Comparison of ENCODE assay signal across 9 cellular contexts in the genomic region with DNA sequence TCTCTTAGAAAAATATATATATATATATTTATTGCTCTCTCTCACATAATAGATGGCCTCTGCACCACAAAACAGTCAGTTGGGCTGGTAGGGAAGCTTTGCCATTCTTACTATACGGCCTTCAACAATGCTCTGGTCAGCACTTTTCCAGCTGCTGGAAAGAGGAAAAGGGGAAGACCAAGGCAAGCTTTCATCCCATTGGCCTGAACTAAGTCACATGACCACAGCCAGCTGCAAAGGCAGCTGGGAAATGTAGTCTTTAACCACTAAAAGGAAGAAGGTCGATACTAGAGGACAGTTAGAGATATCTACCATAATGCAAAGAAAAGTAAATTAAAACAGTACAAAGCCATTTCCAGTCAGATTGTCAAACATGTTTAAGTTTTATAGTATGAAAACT. TPM values are rescaled to one million over a fixed set of nuclear protein-coding genes. Genes with fewer than 3 reads are reported as not detected.
DNase-seq lines count a peak whose midpoint lies in the region; ATAC-seq and TF ChIP-seq lines count a peak whose summit lies in the region.
"Had no signal": no experiment of that assay in that cellular context is flagged by ENCODE, and none has a peak within 500 bp of the region (broad histone marks: within the 10 kb centered on the region; RNA-seq: fewer than 3 reads in every experiment).

No MANE protein-coding gene starts in this region.

- no peak for TF ChIP-seq CTCF in glutamatergic neuron (IDR thresholded peaks at IDR 0.05; ENCODE audit: partially characterized antibody, unreplicated experiment)

- DNase-seq in COLO668 (lab: John Stamatoyannopoulos, UW; ENCODE audit: unreplicated experiment): peak; percentile 1
- peak; percentile 10 for DNase-seq in HK-2 (ENCODE audit: unreplicated experiment)
- DNase-seq in SK-N-DZ (ENCODE audit: low spot score): peak; percentile 54
- DNase-seq in glomerular endothelial cell (ENCODE audit: extremely low read depth, low read depth, low spot score): peak; percentile 9
- DNase-seq in aorta: peak in 1 of 2 donors; percentile 65
- DNase-seq in DMS79 treated with DMSO at 0.1 percent for 48 hours (lab: John Stamatoyannopoulos, UW): no peak
- no peak for DNase-seq in NCI-H345 treated with DMSO at 0.1 percent for 48 hours (lab: John Stamatoyannopoulos, UW; ENCODE audit: unreplicated experiment)
- DNase-seq in glutamatergic neuron: no peak

- no peak overlapping the region for H3K27ac Mint-ChIP-seq in glutamatergic neuron (ENCODE audit: unreplicated experiment)
- H3K27ac Mint-ChIP-seq: nephron had no signal

- H3K4me1 ChIP-seq in aorta (ENCODE audit: control insufficient read depth in 1 of 2, insufficient read depth in 2 of 2, low read length in 2 of 2): no peaks in the 10 kb centered on the region

- H3K36me3 ChIP-seq in aorta (ENCODE audit: control insufficient read depth in 1 of 2, insufficient read depth in 2 of 2, low read length in 1 of 2): no peaks in the 10 kb centered on the region

- intact Hi-C loops in aorta (cut with DNase I): no loop called here

- H3K27me3 Mint-ChIP-seq in glutamatergic neuron (ENCODE audit: unreplicated experiment): no peaks in the 10 kb centered on the region

- H3K4me3 ChIP-seq in aorta (ENCODE audit: low read length in 2 of 2): no peak overlapping the region

- no peaks in the 10 kb centered on the region for H3K4me1 Mint-ChIP-seq in glutamatergic neuron (ENCODE audit: low read depth, unreplicated experiment)
- H3K4me1 Mint-ChIP-seq: nephron had no signal

- H3K4me3 Mint-ChIP-seq in glutamatergic neuron (ENCODE audit: unreplicated experiment): no peak overlapping the region
- H3K4me3 Mint-ChIP-seq: nephron had no signal

- WGBS in aorta, 2 donors: 54 to 60% methylated on average over 2 of the region's 2 CpGs

- peak; percentile 60 for ATAC-seq in aorta (ENCODE audit: low FRiP score)

- no peaks in the 10 kb centered on the region for H3K36me3 Mint-ChIP-seq in glutamatergic neuron (ENCODE audit: unreplicated experiment)

- no peaks in the 10 kb centered on the region for H3K27me3 ChIP-seq in aorta (ENCODE audit: control insufficient read depth in 1 of 2, insufficient read depth in 2 of 2, low read length in 1 of 2)

- H3K27ac ChIP-seq in aorta (ENCODE audit: low read depth in 1 of 2, low read length in 2 of 2): no peak overlapping the region

- H3K9me3 Mint-ChIP-seq in glutamatergic neuron (ENCODE audit: unreplicated experiment): peaks cover 2% of the 10 kb centered on the region
- H3K9me3 Mint-ChIP-seq: nephron had no signal

- H3K9me3 ChIP-seq in aorta (ENCODE audit: control insufficient read depth, low read length): no peaks in the 10 kb centered on the region

RNA-seq across cellular contexts. Expression of a gene that starts 58.4 kb away (rescaled TPM):
- 107 and 109 TPM in 2 replicates for polyA plus RNA-seq in SK-N-DZ (2014; cell fraction: cytosol; rRNA removed)
- 53.0 and 56.0 TPM in 2 replicates for polyA plus RNA-seq in SK-N-DZ (2014; cell fraction: nucleus; rRNA removed)
- total RNA-seq in glomerular endothelial cell (5.8 and 7.3 TPM in 2 replicates), aorta (1 to 10 TPM; 3.5 to 5.3 TPM), glutamatergic neuron (ENCODE audit: unreplicated experiment) (58.3 TPM)
- polyA plus RNA-seq in aorta: 1 to 10 TPM; 2.1 to 4.6 TPM

Comparison
In these comparisons a context has a peak if more than half of its experiments do, and no peak if none do; other contexts are left out.
1. DNase-seq: peak in COLO668 (single experiment), HK-2 (single experiment), SK-N-DZ (single experiment) and glomerular endothelial cell (single experiment); none in DMS79 treated with DMSO at 0.1 percent for 48 hours (single experiment), NCI-H345 treated with DMSO at 0.1 percent for 48 hours (single experiment) and glutamatergic neuron (single experiment).